Comparison of ENCODE assay signal across 11 cellular contexts in the genomic region with DNA sequence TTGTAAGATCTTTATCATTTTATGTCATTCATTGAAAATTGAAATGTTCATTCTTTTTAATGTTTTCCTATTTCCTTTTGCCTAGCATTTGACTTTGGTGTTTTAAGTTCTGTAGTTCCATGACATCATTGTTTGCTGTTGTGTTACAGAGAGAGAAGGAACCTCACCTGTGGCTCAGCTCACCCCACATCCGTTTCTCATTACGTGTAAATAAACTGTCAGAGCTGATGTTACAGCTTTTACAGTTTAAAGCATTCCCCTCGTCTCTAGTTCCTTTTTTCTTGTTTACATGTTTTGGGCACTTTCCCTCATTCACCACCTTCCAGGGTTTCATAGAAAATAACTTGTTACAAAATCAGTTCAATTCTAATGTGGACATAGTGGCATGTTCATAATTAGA.
DNase-seq lines count a peak whose midpoint lies in the region; ATAC-seq and TF ChIP-seq lines count a peak whose summit lies in the region.
"Had no signal": no experiment of that assay in that cellular context is flagged by ENCODE, and none has a peak within 500 bp of the region (broad histone marks: within the 10 kb centered on the region; RNA-seq: fewer than 3 reads in every experiment).

No MANE protein-coding gene starts in this region.

- no peak overlapping the region for H3K4me3 Mint-ChIP-seq in activated CD4-positive, alpha-beta memory T cell treated with anti-CD3 and anti-CD28 coated beads for 36 hours

- intact Hi-C loops in activated CD4-positive, alpha-beta memory T cell treated with anti-CD3 and anti-CD28 coated beads for 36 hours (cut with micrococcal nuclease) = no loop called here
- intact Hi-C loops in lower lobe of right lung (cut with DNase I) (no loop called here), mucosa of descending colon (cut with DNase I, micrococcal nuclease) (no loop called here)

- in situ Hi-C loops in GM13976 (cut with MboI; ENCODE audit: low sequenced_read_pairs, unreplicated experiment) (no loop called here), brain microvascular endothelial cell (cut with HindIII; ENCODE audit: low pct_ligation_motif_present, low sequenced_read_pairs) (no loop called here)

- H3K4me3 ChIP-seq in brain microvascular endothelial cell (ENCODE audit: low read depth, low read length) (no peak overlapping the region), lower lobe of right lung (no peak overlapping the region), mucosa of descending colon (no peak overlapping the region)
- H3K4me3 ChIP-seq: SJCRH30 had no signal

- H3K27ac Mint-ChIP-seq in activated CD4-positive, alpha-beta memory T cell treated with anti-CD3 and anti-CD28 coated beads for 36 hours = peak overlapping the region; percentile 33

- no peaks in the 10 kb centered on the region for H3K9me3 Mint-ChIP-seq in activated CD4-positive, alpha-beta memory T cell treated with anti-CD3 and anti-CD28 coated beads for 36 hours

- H3K9me3 ChIP-seq in lower lobe of right lung = no peaks in the 10 kb centered on the region
- H3K9me3 ChIP-seq in mucosa of descending colon = no peaks in the 10 kb centered on the region
- H3K9me3 ChIP-seq: SJCRH30 had no signal

- peaks cover 16% of the 10 kb centered on the region for H3K36me3 Mint-ChIP-seq in activated CD4-positive, alpha-beta memory T cell treated with anti-CD3 and anti-CD28 coated beads for 36 hours

- DNase-seq in GM13976 (ENCODE audit: low spot score) (peak; percentile 55), NCI-H524 (lab: John Stamatoyannopoulos, UW) (no peak), brain microvascular endothelial cell (no peak), lower lobe of right lung (no peak), mucosa of descending colon (no peak)
- DNase-seq in activated CD4-positive, alpha-beta memory T cell treated with anti-CD3 and anti-CD28 coated beads for 36 hours = peak; percentile 25
- DNase-seq: DMS 273 treated with DMSO at 0.1 percent for 48 hours; SJCRH30; stimulated activated CD8-positive, alpha-beta memory T cell treated with anti-CD3 and anti-CD28 coated beads, Interleukin-4, amount 100 ng/mL, for 48 hours had no signal

- peaks cover 7% of the 10 kb centered on the region for H3K4me1 ChIP-seq in lower lobe of right lung
- H3K4me1 ChIP-seq in mucosa of descending colon (ENCODE audit: low read depth) = no peaks in the 10 kb centered on the region
- H3K4me1 ChIP-seq: SJCRH30 had no signal

- H3K27me3 ChIP-seq in brain microvascular endothelial cell (replicated peaks) (no peaks in the 10 kb centered on the region), lower lobe of right lung (ENCODE audit: low read depth) (no peaks in the 10 kb centered on the region)
- H3K27me3 ChIP-seq: SJCRH30 had no signal

- no peaks in the 10 kb centered on the region for H3K36me3 ChIP-seq in brain microvascular endothelial cell (replicated peaks)
- H3K36me3 ChIP-seq in lower lobe of right lung = peaks cover 34% of the 10 kb centered on the region
- no peaks in the 10 kb centered on the region for H3K36me3 ChIP-seq in mucosa of descending colon (ENCODE audit: low read depth)
- H3K36me3 ChIP-seq: SJCRH30 had no signal

- ATAC-seq in GM19397 (IDR thresholded peaks at IDR 0.05; ENCODE audit: unreplicated experiment) = peak; percentile 79
- ATAC-seq in HG02938 (IDR thresholded peaks at IDR 0.05; ENCODE audit: unreplicated experiment) = peak; percentile 95
- ATAC-seq in lower lobe of right lung = no peak
- no peak for ATAC-seq in mucosa of descending colon

- POLR2A ChIA-PET in activated CD4-positive, alpha-beta memory T cell treated with anti-CD3 and anti-CD28 coated beads for 36 hours (lab: Charles Lee) = no interaction called here

- TF ChIP-seq CTCF in GM13976 (IDR thresholded peaks at IDR 0.05; ENCODE audit: borderline replicate concordance, control extremely low read depth, extremely low read depth, insufficient read depth, missing control alignments) (no peak), brain microvascular endothelial cell (IDR thresholded peaks at IDR 0.05; ENCODE audit: low read depth, low read length, missing control alignments) (no peak), lower lobe of right lung (IDR thresholded peaks at IDR 0.05) (no peak), mucosa of descending colon (IDR thresholded peaks at IDR 0.05) (no peak)

- CTCF ChIA-PET in activated CD4-positive, alpha-beta memory T cell treated with anti-CD3 and anti-CD28 coated beads for 36 hours (lab: Charles Lee) = no interaction called here

- H3K4me1 Mint-ChIP-seq in activated CD4-positive, alpha-beta memory T cell treated with anti-CD3 and anti-CD28 coated beads for 36 hours (ENCODE audit: low read depth) = peaks cover 12% of the 10 kb centered on the region

- H3K27ac ChIP-seq in brain microvascular endothelial cell (no peak overlapping the region), lower lobe of right lung (no peak overlapping the region)
- H3K27ac ChIP-seq: SJCRH30 had no signal

- H3K27me3 Mint-ChIP-seq in activated CD4-positive, alpha-beta memory T cell treated with anti-CD3 and anti-CD28 coated beads for 36 hours = no peaks in the 10 kb centered on the region

Comparison
In these comparisons a context has a peak if more than half of its experiments do, and no peak if none do; other contexts are left out.
1. DNase-seq: peak in GM13976 (single experiment) and activated CD4-positive, alpha-beta memory T cell treated with anti-CD3 and anti-CD28 coated beads for 36 hours (single experiment); none in NCI-H524 (0 of 2), brain microvascular endothelial cell (single experiment), lower lobe of right lung (single experiment) and mucosa of descending colon (0 of 3).
2. ATAC-seq: peak in GM19397 (single experiment) and HG02938 (single experiment); none in lower lobe of right lung (0 of 2) and mucosa of descending colon (single experiment).